Comparison of ENCODE assay signal across 14 cellular contexts in genomic region chr21:14493731-14494130, GRCh38. TPM values are rescaled to one million over a fixed set of nuclear protein-coding genes. Genes with fewer than 3 reads are reported as not detected.
A peak's percentile ranks its signal among the peaks of the same experiment; 100 is the strongest.
DNase-seq lines count a peak whose midpoint lies in the region; ATAC-seq lines count a peak whose summit lies in the region.
"Had no signal": no experiment of that assay in that cellular context is flagged by ENCODE, and none has a peak within 500 bp of the region (broad histone marks: within the 10 kb centered on the region; RNA-seq: fewer than 3 reads in every experiment).

No MANE protein-coding gene starts in this region.

- H3K27ac Mint-ChIP-seq in activated T-cell treated with anti-CD3 and anti-CD28 coated beads, Interleukin-2, amount 50 U/mL, for 72 hours: peak overlapping the region; percentile 57
- H3K27ac Mint-ChIP-seq in T-cell (peak overlapping the region; percentile 50 to 65), immature natural killer cell (no peak overlapping the region)
- H3K27ac Mint-ChIP-seq in dendritic cell treated with granulocyte-macrophage colony-stimulating factor and Interleukin-4, amounts not matched to agents 40 ng/mL and 50 ng/mL, for 4 days: peak overlapping the region; percentile 28
- H3K27ac Mint-ChIP-seq in stimulated activated naive B cell treated with anti-CD40 and anti-IgM and Interleukin-4, amounts not matched to agents 10 μg/mL and 1 μg/mL and 100 μg/mL, for 72 hours: peak overlapping the region; percentile 75

- H3K4me3 Mint-ChIP-seq in activated T-cell treated with anti-CD3 and anti-CD28 coated beads, Interleukin-2, amount 50 U/mL, for 72 hours: no peak overlapping the region
- H3K4me3 Mint-ChIP-seq in T-cell: no peak overlapping the region
- H3K4me3 Mint-ChIP-seq in dendritic cell treated with granulocyte-macrophage colony-stimulating factor and Interleukin-4, amounts not matched to agents 40 ng/mL and 50 ng/mL, for 4 days: no peak overlapping the region
- H3K4me3 Mint-ChIP-seq in stimulated activated naive B cell treated with anti-CD40 and anti-IgM and Interleukin-4, amounts not matched to agents 10 μg/mL and 1 μg/mL and 100 μg/mL, for 72 hours: peak overlapping the region in 1 of 2 donors; percentile 9
- no peak overlapping the region for H3K4me3 Mint-ChIP-seq in immature natural killer cell

- intact Hi-C loops in dendritic cell treated with granulocyte-macrophage colony-stimulating factor and Interleukin-4, amounts not matched to agents 40 ng/mL and 50 ng/mL, for 4 days (cut with micrococcal nuclease): no loop called here

- ATAC-seq in activated T-cell treated with anti-CD3 and anti-CD28 coated beads, Interleukin-2, amount 50 U/mL, for 72 hours (replicated peaks in 1 of 2): no peak
- no peak for ATAC-seq in T-cell (replicated peaks in 1 of 4)
- ATAC-seq in stimulated activated naive B cell treated with anti-CD40 and anti-IgM and Interleukin-4, amounts not matched to agents 10 μg/mL and 1 μg/mL and 100 μg/mL, for 72 hours (replicated peaks): no peak
- ATAC-seq: A549 had no signal

- CTCF ChIA-PET in T-cell (lab: Charles Lee): no interaction called here

- H3K36me3 Mint-ChIP-seq in activated T-cell treated with anti-CD3 and anti-CD28 coated beads, Interleukin-2, amount 50 U/mL, for 72 hours (ENCODE audit: insufficient read depth in 2 of 2): peaks cover 14 to 35% of the 10 kb centered on the region in 2 donors
- H3K36me3 Mint-ChIP-seq in T-cell (peaks cover 68% of the 10 kb centered on the region), immature natural killer cell (peaks cover 44 to 49% (median 47%) of the 10 kb centered on the region in 3 donors)
- peaks cover 83% of the 10 kb centered on the region for H3K36me3 Mint-ChIP-seq in dendritic cell treated with granulocyte-macrophage colony-stimulating factor and Interleukin-4, amounts not matched to agents 40 ng/mL and 50 ng/mL, for 4 days (ENCODE audit: low read depth)
- peaks cover 56 to 75% of the 10 kb centered on the region in 2 donors for H3K36me3 Mint-ChIP-seq in stimulated activated naive B cell treated with anti-CD40 and anti-IgM and Interleukin-4, amounts not matched to agents 10 μg/mL and 1 μg/mL and 100 μg/mL, for 72 hours

- DNase-seq in activated T-cell treated with anti-CD3 and anti-CD28 coated beads, Interleukin-2, amount 50 U/mL, for 72 hours: no peak
- no peak for DNase-seq in activated T-cell treated with anti-CD3 and anti-CD28 coated beads, Interleukin-2, amount 50 U/mL, for 48 hours
- no peak for DNase-seq in T-cell
- DNase-seq in stimulated activated naive B cell treated with anti-CD40 and anti-IgM and Interleukin-4, amounts not matched to agents 10 μg/mL and 1 μg/mL and 100 μg/mL, for 72 hours: no peak
- no peak for DNase-seq in NCI-H2081 (lab: John Stamatoyannopoulos, UW)
- no peak for DNase-seq in immature natural killer cell
- DNase-seq: NCI-H1092 treated with DMSO at 0.1 percent for 48 hours, NCI-H146, NCI-H2081 treated with DMSO at 0.1 percent for 48 hours, NCI-H510A, NCI-H748 treated with DMSO at 0.1 percent for 48 hours, SHP77 had no signal

- H3K9me3 Mint-ChIP-seq in activated T-cell treated with anti-CD3 and anti-CD28 coated beads, Interleukin-2, amount 50 U/mL, for 72 hours: peaks cover 0 to 3% of the 10 kb centered on the region in 2 donors
- H3K9me3 Mint-ChIP-seq in T-cell (peaks cover 0 to 5% (median 0%) of the 10 kb centered on the region in 3 donors), immature natural killer cell (no peaks in the 10 kb centered on the region)
- no peaks in the 10 kb centered on the region for H3K9me3 Mint-ChIP-seq in dendritic cell treated with granulocyte-macrophage colony-stimulating factor and Interleukin-4, amounts not matched to agents 40 ng/mL and 50 ng/mL, for 4 days
- peaks cover 0 to 2% of the 10 kb centered on the region in 2 donors for H3K9me3 Mint-ChIP-seq in stimulated activated naive B cell treated with anti-CD40 and anti-IgM and Interleukin-4, amounts not matched to agents 10 μg/mL and 1 μg/mL and 100 μg/mL, for 72 hours

- POLR2A ChIA-PET in T-cell (lab: Charles Lee): no interaction called here

- H3K27me3 Mint-ChIP-seq in activated T-cell treated with anti-CD3 and anti-CD28 coated beads, Interleukin-2, amount 50 U/mL, for 72 hours (ENCODE audit: low read depth): no peaks in the 10 kb centered on the region
- no peaks in the 10 kb centered on the region for H3K27me3 Mint-ChIP-seq in T-cell
- no peaks in the 10 kb centered on the region for H3K27me3 Mint-ChIP-seq in dendritic cell treated with granulocyte-macrophage colony-stimulating factor and Interleukin-4, amounts not matched to agents 40 ng/mL and 50 ng/mL, for 4 days
- H3K27me3 Mint-ChIP-seq in stimulated activated naive B cell treated with anti-CD40 and anti-IgM and Interleukin-4, amounts not matched to agents 10 μg/mL and 1 μg/mL and 100 μg/mL, for 72 hours: no peaks in the 10 kb centered on the region
- H3K27me3 Mint-ChIP-seq in immature natural killer cell (ENCODE audit: low read depth in 3 of 3): peaks cover 0 to 3% (median 2%) of the 10 kb centered on the region in 3 donors

- H3K4me1 Mint-ChIP-seq in activated T-cell treated with anti-CD3 and anti-CD28 coated beads, Interleukin-2, amount 50 U/mL, for 72 hours (ENCODE audit: low read depth): peaks cover 19% of the 10 kb centered on the region
- H3K4me1 Mint-ChIP-seq in T-cell (peaks cover 7 to 29% (median 20%) of the 10 kb centered on the region in 3 donors), immature natural killer cell (no peaks in the 10 kb centered on the region)
- peaks cover 11% of the 10 kb centered on the region for H3K4me1 Mint-ChIP-seq in dendritic cell treated with granulocyte-macrophage colony-stimulating factor and Interleukin-4, amounts not matched to agents 40 ng/mL and 50 ng/mL, for 4 days (ENCODE audit: low read depth)
- peaks cover 9 to 11% of the 10 kb centered on the region in 2 donors for H3K4me1 Mint-ChIP-seq in stimulated activated naive B cell treated with anti-CD40 and anti-IgM and Interleukin-4, amounts not matched to agents 10 μg/mL and 1 μg/mL and 100 μg/mL, for 72 hours

RNA-seq across cellular contexts. Expression of gene SAMSN1, which starts 52.4 kb away (rescaled TPM):
- 10 to 100 TPM; 65.4 to 69.1 TPM for total RNA-seq in activated T-cell treated with anti-CD3 and anti-CD28 coated beads, Interleukin-2, amount 50 U/mL, for 72 hours
- 10 to 100 TPM; 25.3 to 64.6 (median 45.4) TPM for total RNA-seq in T-cell
- polyA plus RNA-seq in immature natural killer cell: 10 to 100 TPM; 15.4 to 21.0 (median 19.6) TPM

Comparison
In these comparisons a context has a peak if more than half of its experiments do, and no peak if none do; other contexts are left out.
1. H3K27ac Mint-ChIP-seq: peak in activated T-cell treated with anti-CD3 and anti-CD28 coated beads, Interleukin-2, amount 50 U/mL, for 72 hours (single experiment), T-cell (2 of 2), dendritic cell treated with granulocyte-macrophage colony-stimulating factor and Interleukin-4, amounts not matched to agents 40 ng/mL and 50 ng/mL, for 4 days (single experiment) and stimulated activated naive B cell treated with anti-CD40 and anti-IgM and Interleukin-4, amounts not matched to agents 10 μg/mL and 1 μg/mL and 100 μg/mL, for 72 hours (single experiment); none in immature natural killer cell (0 of 6).